Comparison of ENCODE assay signal across 16 cellular contexts in genomic region chr1:188489336-188490112, GRCh38.
DNase-seq lines count a peak whose midpoint lies in the region; ATAC-seq, FAIRE-seq and TF ChIP-seq lines count a peak whose summit lies in the region.
"Had no signal": no experiment of that assay in that cellular context is flagged by ENCODE, and none has a peak within 500 bp of the region (broad histone marks: within the 10 kb centered on the region; RNA-seq: fewer than 3 reads in every experiment).

No MANE protein-coding gene starts in this region.

- intact Hi-C loops in mucosa of descending colon (cut with DNase I, micrococcal nuclease) = no loop called here
- intact Hi-C loops in pancreas (cut with DNase I) = no loop called here

- H3K4me1 ChIP-seq in mesendoderm (ENCODE audit: control insufficient read depth, low read depth, low read length) = no peaks in the 10 kb centered on the region
- no peaks in the 10 kb centered on the region for H3K4me1 ChIP-seq in mucosa of descending colon (ENCODE audit: low read depth)
- no peaks in the 10 kb centered on the region for H3K4me1 ChIP-seq in pancreas
- H3K4me1 ChIP-seq: lower lobe of right lung had no signal

- H3K79me1 ChIP-seq in mesendoderm (ENCODE audit: low read length) = no peaks in the 10 kb centered on the region

- H3K27me3 ChIP-seq in mesendoderm (ENCODE audit: insufficient read depth, low read length, poor library complexity) = no peaks in the 10 kb centered on the region
- H3K27me3 ChIP-seq in pancreas = no peaks in the 10 kb centered on the region

- H3K27ac ChIP-seq in mesendoderm (ENCODE audit: low read depth, low read length) (no peak overlapping the region), pancreas (no peak overlapping the region)
- H3K27ac ChIP-seq: C4-2B, lower lobe of right lung had no signal

- H4K8ac ChIP-seq in mesendoderm (ENCODE audit: low read depth, low read length) = no peak overlapping the region

- H3K9ac ChIP-seq in mesendoderm (ENCODE audit: low read length) = no peak overlapping the region

- H3K4me2 ChIP-seq in mesendoderm (ENCODE audit: low read length) = no peak overlapping the region

- peak; percentile 1 for DNase-seq in DMS53 treated with DMSO at 0.1 percent for 48 hours (lab: John Stamatoyannopoulos, UW; ENCODE audit: unreplicated experiment)
- DNase-seq in LoVo (ENCODE audit: low spot score) = peak; percentile 2
- peak; percentile 42 for DNase-seq in astrocyte of the spinal cord (ENCODE audit: low read depth, low spot score)
- DNase-seq in mesendoderm = peak; percentile 51
- no peak for DNase-seq in mucosa of descending colon
- no peak for DNase-seq in pancreas
- no peak for DNase-seq in ecto neural progenitor cell (ENCODE audit: low spot score)
- no peak for DNase-seq in amygdala (lab: John Stamatoyannopoulos, UW)
- DNase-seq: activated CD4-positive, alpha-beta T cell treated with anti-CD3 and anti-CD28 coated beads, Interleukin-2, amount 50 U/mL, for 48 hours; activated gamma-delta T cell; lower lobe of right lung; NCI-H1436; posterior cingulate gyrus; stimulated activated naive CD4-positive, alpha-beta T cell had no signal

- no peak overlapping the region for H3K18ac ChIP-seq in mesendoderm (ENCODE audit: low read length)

- H3K9me3 ChIP-seq in mucosa of descending colon (peaks cover 8% of the 10 kb centered on the region), pancreas (no peaks in the 10 kb centered on the region)

- in situ Hi-C loops in astrocyte of the spinal cord (cut with HindIII; ENCODE audit: low sequenced_read_pairs) = no loop called here

- H2BK15ac ChIP-seq in mesendoderm (replicated peaks; ENCODE audit: low read depth) = no peak overlapping the region

- no peak overlapping the region for H2BK5ac ChIP-seq in mesendoderm (ENCODE audit: low read length)

- H3K79me2 ChIP-seq in mesendoderm (ENCODE audit: control insufficient read depth, insufficient read depth, low read length) = no peaks in the 10 kb centered on the region

- no peak overlapping the region for H4K5ac ChIP-seq in mesendoderm (ENCODE audit: low read length)

- WGBS in mesendoderm (ENCODE audit: extremely low coverage, insufficient coverage, low lambda C conversion rate) = no CpG with 5 or more reads among the region's 5 CpGs
- 49 to 65% methylated on average over 5 of the region's 5 CpGs for WGBS in pancreas, 2 donors

- H3K4ac ChIP-seq in mesendoderm (ENCODE audit: low read depth, low read length) = no peak overlapping the region

- TF ChIP-seq CTCF in astrocyte of the spinal cord (IDR thresholded peaks at IDR 0.05; ENCODE audit: low read depth, low read length) (no peak), mucosa of descending colon (IDR thresholded peaks at IDR 0.05) (no peak), pancreas (IDR thresholded peaks at IDR 0.05) (no peak)

- no peak overlapping the region for H3K23ac ChIP-seq in mesendoderm (ENCODE audit: low read length)

- H3K4me3 ChIP-seq in astrocyte of the spinal cord (ENCODE audit: low read depth, low read length) (no peak overlapping the region), mesendoderm (ENCODE audit: low read length) (no peak overlapping the region), mucosa of descending colon (no peak overlapping the region), pancreas (no peak overlapping the region)
- H3K4me3 ChIP-seq: lower lobe of right lung had no signal

- FAIRE-seq in pancreas (lab: Jason Lieb, UNC) = no peak
- FAIRE-seq: colon had no signal

- H3K36me3 ChIP-seq in mesendoderm (ENCODE audit: control insufficient read depth, insufficient read depth, low read length) (no peaks in the 10 kb centered on the region), mucosa of descending colon (ENCODE audit: low read depth) (no peaks in the 10 kb centered on the region), pancreas (no peaks in the 10 kb centered on the region)
- H3K36me3 ChIP-seq: lower lobe of right lung had no signal

- H2AK5ac ChIP-seq in mesendoderm (ENCODE audit: low read length) = no peak overlapping the region

- H2BK120ac ChIP-seq in mesendoderm (ENCODE audit: low read depth, low read length) = no peak overlapping the region

- no peak overlapping the region for H3K56ac ChIP-seq in mesendoderm (ENCODE audit: low read length)

- ATAC-seq in mucosa of descending colon (no peak), pancreas (no peak)
- ATAC-seq: lower lobe of right lung had no signal

Comparison
In these comparisons a context has a peak if more than half of its experiments do, and no peak if none do; other contexts are left out.
1. DNase-seq: peak in DMS53 treated with DMSO at 0.1 percent for 48 hours (single experiment), LoVo (single experiment), astrocyte of the spinal cord (single experiment) and mesendoderm (single experiment); none in mucosa of descending colon (0 of 3), pancreas (0 of 6), ecto neural progenitor cell (single experiment) and amygdala (0 of 56).